22 cellular contexts compared by ENCODE assay signal in the genomic region with DNA sequence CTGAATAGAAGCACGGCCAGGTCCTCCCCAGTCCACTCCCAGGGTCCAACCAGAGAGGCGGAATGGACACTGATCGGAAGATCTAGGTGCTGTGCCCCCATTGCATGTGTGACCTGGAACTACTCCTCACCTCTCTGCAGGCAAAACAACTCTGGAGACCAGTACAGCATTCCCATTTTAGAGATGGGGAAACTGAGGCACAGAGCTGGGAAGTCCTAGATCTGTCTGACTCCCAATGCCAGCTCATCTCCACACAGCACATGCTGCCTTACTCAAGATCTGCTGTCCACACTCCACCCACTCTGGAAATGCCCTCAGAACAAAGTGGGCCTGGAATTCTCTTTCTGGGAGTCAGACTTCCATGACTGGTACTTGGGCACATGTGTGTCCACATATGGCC. TPM values are rescaled to one million over a fixed set of nuclear protein-coding genes. Genes with fewer than 3 reads are reported as not detected.
"Had no signal": no experiment of that assay in that cellular context is flagged by ENCODE, and none has a peak within 500 bp of the region (broad histone marks: within the 10 kb centered on the region; RNA-seq: fewer than 3 reads in every experiment).

No MANE protein-coding gene starts in this region.

- H3K36me3 Mint-ChIP-seq: naive thymus-derived CD8-positive, alpha-beta T cell; stimulated activated effector memory CD8-positive, alpha-beta T cell treated with anti-CD3 and anti-CD28 coated beads, Interleukin-12 subunit alpha, Interleukin-12 subunit beta, amount 100 ng/mL, for 72 hours; type B pancreatic cell had no signal

- H3K9me3 Mint-ChIP-seq: naive thymus-derived CD8-positive, alpha-beta T cell; stimulated activated effector memory CD8-positive, alpha-beta T cell treated with anti-CD3 and anti-CD28 coated beads, Interleukin-12 subunit alpha, Interleukin-12 subunit beta, amount 100 ng/mL, for 72 hours; type B pancreatic cell had no signal

- H3K4me3 ChIP-seq: coronary artery, gastroesophageal sphincter, mucosa of descending colon, pancreas, suprapubic skin, thyroid gland had no signal

- ATAC-seq: esophagus mucosa; gastroesophageal sphincter; left lobe of liver; mucosa of descending colon; pancreas; right cardiac atrium; stimulated activated effector memory CD8-positive, alpha-beta T cell treated with anti-CD3 and anti-CD28 coated beads, Interleukin-12 subunit alpha, Interleukin-12 subunit beta, amount 100 ng/mL, for 72 hours; stimulated activated naive CD8-positive, alpha-beta T cell treated with anti-CD3 and anti-CD28 coated beads, Interleukin-15, Interleukin-2, amounts not matched to agents 100 U/mL and 50 U/mL, for 24 hours had no signal

- H3K36me3 ChIP-seq: gastroesophageal sphincter, pancreas, suprapubic skin, thyroid gland had no signal

- H3K27me3 ChIP-seq: gastroesophageal sphincter, pancreas, suprapubic skin, thyroid gland had no signal

- H3K27ac ChIP-seq: pancreas, suprapubic skin, thyroid gland had no signal

- DNase-seq: dorsolateral prefrontal cortex; effector CD8-positive, alpha-beta T cell; foreskin fibroblast; glutamatergic neuron; islet precursor cell; mammary epithelial cell; mucosa of descending colon; naive thymus-derived CD8-positive, alpha-beta T cell; pancreas; right cardiac atrium; stimulated activated CD4-positive, alpha-beta T cell treated with anti-CD3 and anti-CD28 coated beads, Interleukin-4, amount 100 ng/mL, for 1 hour; stimulated activated CD8-positive, alpha-beta memory T cell treated with anti-CD3 and anti-CD28 coated beads, Interleukin-4, amount 100 ng/mL, for 48 hours; stimulated activated naive CD8-positive, alpha-beta T cell treated with anti-CD3 and anti-CD28 coated beads, Interleukin-15, Interleukin-2, amounts not matched to agents 100 U/mL and 50 U/mL, for 24 hours; thyroid gland had no signal

- H3K4me1 ChIP-seq: pancreas had no signal

- H3K4me3 Mint-ChIP-seq: stimulated activated effector memory CD8-positive, alpha-beta T cell treated with anti-CD3 and anti-CD28 coated beads, Interleukin-12 subunit alpha, Interleukin-12 subunit beta, amount 100 ng/mL, for 72 hours; type B pancreatic cell had no signal

- H3K27ac Mint-ChIP-seq: stimulated activated effector memory CD8-positive, alpha-beta T cell treated with anti-CD3 and anti-CD28 coated beads, Interleukin-12 subunit alpha, Interleukin-12 subunit beta, amount 100 ng/mL, for 72 hours; type B pancreatic cell had no signal

- H3K9me3 ChIP-seq: gastroesophageal sphincter, mucosa of descending colon, pancreas, suprapubic skin, thyroid gland had no signal

RNA-seq across cellular contexts. Expression of gene COL8A2, which starts 3.0 kb away (rescaled TPM):
- polyA plus RNA-seq: neural cell had no signal

RNA-seq across cellular contexts. Expression of gene TEKT2, which starts 38.2 kb away (rescaled TPM):
- total RNA-seq: esophagus mucosa; left lobe of liver; mammary epithelial cell; naive thymus-derived CD8-positive, alpha-beta T cell had no signal
- polyA plus RNA-seq: mammary epithelial cell; naive thymus-derived CD8-positive, alpha-beta T cell had no signal
